17 cellular contexts compared by ENCODE assay signal in genomic region chr11:773425-773824, GRCh38. TPM values are rescaled to one million over a fixed set of nuclear protein-coding genes. Genes with fewer than 3 reads are reported as not detected.
"Had no signal": no experiment of that assay in that cellular context is flagged by ENCODE, and none has a peak within 500 bp of the region (broad histone marks: within the 10 kb centered on the region; RNA-seq: fewer than 3 reads in every experiment).

No MANE protein-coding gene starts in this region.

- H3K27ac Mint-ChIP-seq: nephron progenitor cell, T-helper 17 cell had no signal

- H3K9ac ChIP-seq: parathyroid adenoma had no signal

- H3K27ac ChIP-seq: colonic mucosa, heart left ventricle, left lung, parathyroid adenoma, transverse colon had no signal

- H2AFZ ChIP-seq: parathyroid adenoma had no signal

- H3K4me1 ChIP-seq: parathyroid adenoma had no signal

- FAIRE-seq: frontal cortex had no signal

- H3K27me3 Mint-ChIP-seq: T-helper 17 cell had no signal

- H3K9me3 ChIP-seq: colonic mucosa, heart left ventricle, left lung, transverse colon had no signal

- H3K27me3 ChIP-seq: colonic mucosa, heart left ventricle, left lung, transverse colon had no signal

- H3K4me3 ChIP-seq: colonic mucosa, heart left ventricle, left lung, transverse colon had no signal

- H3K4me3 Mint-ChIP-seq: nephron progenitor cell, T-helper 17 cell had no signal

- ATAC-seq: activated CD4-positive, CD25-positive, alpha-beta regulatory T cell treated with anti-CD3 and anti-CD28 coated beads, Interleukin-2, amount 50 U/mL, for 24 hours; heart left ventricle; left lung; T-helper 17 cell had no signal

- DNase-seq: activated naive CD4-positive, alpha-beta T cell treated with anti-CD3 and anti-CD28 coated beads, Interleukin-2, amount 50 U/mL, for 16 hours; amniotic stem cell; colonic mucosa; effector CD4-positive, alpha-beta T cell; left lung; nephron progenitor cell; retina; stimulated activated CD4-positive, alpha-beta T cell treated with anti-CD3 and anti-CD28 coated beads, Interleukin-15, amount 100 ng/mL, for 24 hours; stimulated activated CD4-positive, alpha-beta T cell treated with anti-CD3 and anti-CD28 coated beads, Interleukin-4, amount 100 ng/mL, for 24 hours; T-helper 17 cell; transverse colon had no signal

- H3K9me3 Mint-ChIP-seq: nephron progenitor cell had no signal

RNA-seq across cellular contexts. Expression of gene CEND1, which starts 16.5 kb away (rescaled TPM):
- total RNA-seq: mesenteric fat pad, skeletal muscle tissue had no signal
